9 cellular contexts compared by ENCODE assay signal in genomic region chr9:120980951-120981350, GRCh38. TPM values are rescaled to one million over a fixed set of nuclear protein-coding genes. Genes with fewer than 3 reads are reported as not detected.
DNase-seq lines count a peak whose midpoint lies in the region; ATAC-seq and TF ChIP-seq lines count a peak whose summit lies in the region.
"Had no signal": no experiment of that assay in that cellular context is flagged by ENCODE, and none has a peak within 500 bp of the region (broad histone marks: within the 10 kb centered on the region; RNA-seq: fewer than 3 reads in every experiment).

No MANE protein-coding gene starts in this region.

- WGBS in spleen, 5 donors: 89 to 98% (median 96%) methylated on average over 3 of the region's 3 CpGs

- RAD21 ChIA-PET in HCT116 (lab: Charles Lee; ENCODE audit: low non-redundant PET in 1 of 2, low total read pairs in 2 of 2, uncharacterized antibody in 2 of 2, unreplicated experiment in 2 of 2): interaction anchor here in 1 of 2 experiments (1.2 kb wide), 1 partner anchor 75 kb away, joined by 4 read pairs; no protein-coding TSS in a partner anchor

- ATAC-seq in HCT116: no peak

- POLR2A ChIA-PET in HCT116 (lab: Charles Lee): no interaction called here

- H3K27me3 ChIP-seq in HCT116 (ENCODE audit: insufficient read depth, low read length): no peaks in the 10 kb centered on the region
- H3K27me3 ChIP-seq in spleen (replicated peaks in 1 of 7): no peaks in the 10 kb centered on the region
- H3K27me3 ChIP-seq: SJSA1 had no signal

- CTCF ChIA-PET in HCT116 (lab: Charles Lee): interaction anchor here (0.8 to 3.4 kb wide), 29 partner anchors 9 to 458 kb away, joined by 3 to 45 read pairs (median 5); no protein-coding TSS in a partner anchor

- no peak for TF ChIP-seq CTCF in HCT116 (IDR thresholded peaks at IDR 0.05 in 2 of 3, conservative IDR thresholded peaks at IDR 0.05 in 1 of 3; ENCODE audit: borderline replicate concordance in 1 of 3, insufficient read depth in 1 of 3, low read depth in 2 of 3, low read length in 2 of 3)
- no peak for TF ChIP-seq CTCF in spleen (IDR thresholded peaks at IDR 0.05 in 8 of 11, conservative IDR thresholded peaks at IDR 0.05 in 3 of 11)

- H3K4me1 ChIP-seq in HCT116 (ENCODE audit: control insufficient read depth in 1 of 2, insufficient read depth in 2 of 2, low read length in 2 of 2) (no peaks in the 10 kb centered on the region), spleen (peaks cover 0 to 4% (median 2%) of the 10 kb centered on the region in 6 donors)
- H3K4me1 ChIP-seq: SJSA1 had no signal

- TF ChIP-seq POLR2A in HCT116 (IDR thresholded peaks at IDR 0.05; ENCODE audit: borderline replicate concordance, extremely low read depth, insufficient read depth, insufficient read length) (no peak), spleen (IDR thresholded peaks at IDR 0.05) (no peak)

- no peaks in the 10 kb centered on the region for H3K36me3 ChIP-seq in HCT116 (ENCODE audit: control insufficient read depth in 1 of 2, insufficient read depth in 2 of 2, low read length in 2 of 2)
- H3K36me3 ChIP-seq in spleen: no peaks in the 10 kb centered on the region
- H3K36me3 ChIP-seq: SJSA1 had no signal

- no peaks in the 10 kb centered on the region for H3K79me2 ChIP-seq in HCT116 (ENCODE audit: insufficient read depth, low read length)

- no peak overlapping the region for H3K4me3 ChIP-seq in HCT116 (replicated peaks in 1 of 2; ENCODE audit: low read depth in 1 of 2, low read length in 2 of 2)
- H3K4me3 ChIP-seq in spleen: no peak overlapping the region
- H3K4me3 ChIP-seq: SJSA1 had no signal

- BruUV-seq in HCT116 (replicated peaks; lab: Mats Ljungman, UMichigan): no TSS peak

- no peak overlapping the region for H3K9ac ChIP-seq in HCT116 (ENCODE audit: low read length)

- peak overlapping the region; percentile 14 for H2AFZ ChIP-seq in HCT116 (ENCODE audit: low read depth, low read length, poor library complexity, severe bottlenecking)

- no peaks in the 10 kb centered on the region for H3K9me2 ChIP-seq in HCT116 (ENCODE audit: insufficient read depth)

- H3K27ac ChIP-seq in HCT116 (ENCODE audit: low read depth, low read length) (no peak overlapping the region), spleen (no peak overlapping the region)
- H3K27ac ChIP-seq: SJSA1 had no signal

- no peak for TF ChIP-seq RAD21 in HCT116 (IDR thresholded peaks at IDR 0.05; ENCODE audit: low read depth)

- H3K9me3 ChIP-seq in HCT116 (ENCODE audit: control insufficient read depth in 1 of 2, insufficient read depth in 1 of 2, low read depth in 1 of 2, low read length in 2 of 2) (no peaks in the 10 kb centered on the region), spleen (no peaks in the 10 kb centered on the region)
- H3K9me3 ChIP-seq: SJSA1 had no signal

- intact Hi-C loops in HCT116 (cut with micrococcal nuclease) (loop anchor here (1.0 to 10.0 kb wide), 5 partner anchors 75 to 420 kb away; no protein-coding TSS in a partner anchor), spleen (cut with DNase I; ENCODE audit: low total_unique reads) (no loop called here)

- no peak overlapping the region for H3K4me2 ChIP-seq in HCT116 (ENCODE audit: low read length)

- DNase-seq in ELF-1 (ENCODE audit: low read depth, low spot score) (peak; percentile 49), HCT116 (ENCODE audit: low read depth, low spot score) (no peak), SHP77 (lab: John Stamatoyannopoulos, UW) (peak; percentile 31 to 57), iPS-NIHi7 (ENCODE audit: extremely low spot score) (peak; percentile 25), spleen (no peak), T-helper 1 cell (no peak), AG08395 (ENCODE audit: low spot score) (no peak), mesenteric fat pad (ENCODE audit: low spot score) (no peak)

- no peaks in the 10 kb centered on the region for H4K20me1 ChIP-seq in HCT116 (ENCODE audit: insufficient read depth)

TF ChIP-seq in HCT116, 20 proteins besides CTCF, POLR2A, EP300 and RAD21:
- TF ChIP-seq SIN3A (IDR thresholded peaks at IDR 0.05; ENCODE audit: low read depth) (no peak), EGR1 (IDR thresholded peaks at IDR 0.05; ENCODE audit: low read depth) (no peak), TCF7L2 (IDR thresholded peaks at IDR 0.05; ENCODE audit: borderline replicate concordance, extremely low read depth, insufficient read depth, insufficient read length) (no peak), ZNF274 (IDR thresholded peaks at IDR 0.05; ENCODE audit: low read depth, low read length) (no peak), YY1 (IDR thresholded peaks at IDR 0.05; ENCODE audit: extremely low read depth, insufficient replicate concordance, low read depth, low read length) (no peak), CBX3 (IDR thresholded peaks at IDR 0.05; ENCODE audit: low read depth) (no peak)

RNA-seq across cellular contexts. Expression of gene TRAF1, which starts 54.4 kb away (rescaled TPM):
- 1.7 TPM for total RNA-seq in HCT116 (2021; ENCODE audit: unreplicated experiment)
- 0.94 and 1.2 TPM in 2 replicates for polyA plus RNA-seq in HCT116 (2012)
- 10 to 100 TPM; 11.9 to 29.2 (median 22.4) TPM for total RNA-seq in spleen
- 10 to 100 TPM in 2 of 3 donors, 1 to 10 TPM in 1; 8.6 to 13.0 (median 10.2) TPM for polyA plus RNA-seq in spleen
- 1.6 TPM for total RNA-seq in mesenteric fat pad

Comparison
In these comparisons a context has a peak if more than half of its experiments do, and no peak if none do; other contexts are left out.
1. DNase-seq: peak in ELF-1 (single experiment), SHP77 (2 of 2) and iPS-NIHi7 (single experiment); none in HCT116 (single experiment), spleen (single experiment), T-helper 1 cell (0 of 5), AG08395 (single experiment) and mesenteric fat pad (single experiment).